13 cellular contexts compared by ENCODE assay signal in the genomic region with DNA sequence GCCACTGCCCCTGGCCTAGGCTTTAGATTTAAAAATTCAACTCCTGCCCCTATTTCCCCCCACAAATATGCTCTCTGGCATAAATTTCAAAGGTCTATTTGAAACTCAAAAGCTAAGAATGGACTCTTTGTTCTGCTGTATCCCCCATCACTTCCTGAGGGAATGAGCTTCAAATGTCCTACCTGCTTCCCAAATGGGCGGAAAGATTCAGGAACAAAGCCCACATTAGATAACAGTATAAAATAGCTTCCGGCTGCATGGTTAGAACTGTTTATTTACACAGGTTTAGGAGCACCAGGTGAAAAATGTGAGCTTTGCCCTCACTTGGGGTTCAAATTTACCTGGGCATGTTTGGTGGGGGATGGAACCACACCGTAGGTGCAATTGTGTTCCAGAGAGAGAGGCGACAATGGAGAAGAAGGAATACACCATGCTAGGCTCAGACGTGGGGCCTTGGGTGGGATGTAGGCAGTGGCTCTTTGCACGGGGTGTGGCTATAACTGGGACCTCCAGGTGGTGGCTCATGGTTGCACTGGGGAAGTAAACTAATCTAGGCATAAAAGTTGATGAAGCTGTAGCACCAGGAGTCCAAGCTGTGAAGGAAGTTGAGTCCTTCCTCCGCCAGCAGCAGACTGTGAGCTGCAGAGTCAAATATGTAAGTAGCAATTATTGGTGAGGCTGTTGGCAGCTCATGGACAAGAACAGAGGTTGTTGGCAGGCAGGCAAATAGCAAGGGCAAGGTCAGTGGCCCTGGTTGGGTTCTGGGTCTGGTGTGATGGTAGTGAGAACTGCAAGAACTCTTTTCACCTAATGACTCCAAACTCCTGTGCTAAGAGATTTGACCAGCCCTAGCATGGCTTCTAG. TPM values are rescaled to one million over a fixed set of nuclear protein-coding genes. Genes with fewer than 3 reads are reported as not detected.
DNase-seq lines count a peak whose midpoint lies in the region; ATAC-seq, FAIRE-seq and TF ChIP-seq lines count a peak whose summit lies in the region.
"Had no signal": no experiment of that assay in that cellular context is flagged by ENCODE, and none has a peak within 500 bp of the region (broad histone marks: within the 10 kb centered on the region; RNA-seq: fewer than 3 reads in every experiment).

No MANE protein-coding gene starts in this region.

- in situ Hi-C loops in K562 (cut with MboI), result no loop called here

- no peak overlapping the region for H3K9ac ChIP-seq in HUES48 (ENCODE audit: low read depth, low read length)
- no peak overlapping the region; a peak in 1 of 4 replicates for H3K9ac ChIP-seq in K562 (ENCODE audit: insufficient read depth in 1 of 2, low read depth in 2 of 2, low read length in 2 of 2)
- H3K9ac ChIP-seq in liver (ENCODE audit: low read depth in 1 of 2, low read length in 2 of 2), result no peak overlapping the region
- H3K9ac ChIP-seq: parathyroid adenoma had no signal

- no peaks in the 10 kb centered on the region for H4K20me1 ChIP-seq in K562 (replicated peaks; ENCODE audit: control insufficient read depth, insufficient read depth, low read length)

- FAIRE-seq in K562 (lab: Jason Lieb, UNC), result no peak
- FAIRE-seq: GM18507 had no signal

- no TSS peak for BruUV-seq in K562 (replicated peaks; lab: Mats Ljungman, UMichigan)

- no peaks in the 10 kb centered on the region for H3K79me2 ChIP-seq in K562 (ENCODE audit: control insufficient read depth, insufficient read depth, low read length)
- H3K79me2 ChIP-seq: parathyroid adenoma had no signal

- TF ChIP-seq EP300 in K562 (IDR thresholded peaks at IDR 0.05; ENCODE audit: low read length), result no peak

- H3K4me1 ChIP-seq in HUES48 (ENCODE audit: control insufficient read depth, insufficient read depth, low read length) (peaks cover 13% of the 10 kb centered on the region), K562 (replicated peaks in 1 of 2; ENCODE audit: control insufficient read depth in 2 of 2, insufficient read depth in 2 of 2, low read length in 2 of 2) (peaks cover 6 to 9% of the 10 kb centered on the region in 2 experiments; a peak in 3 of 5 replicates), liver (ENCODE audit: control insufficient read depth in 4 of 4, insufficient read depth in 4 of 4, low read length in 3 of 4) (peaks cover 9 to 23% (median 19%) of the 10 kb centered on the region in 4 donors), thoracic aorta (ENCODE audit: control insufficient read depth in 1 of 2, low read depth in 2 of 2) (peaks cover 49 to 60% of the 10 kb centered on the region in 2 donors)
- H3K4me1 ChIP-seq: parathyroid adenoma had no signal

- H3K9me3 ChIP-seq in HUES48 (ENCODE audit: control insufficient read depth, insufficient read depth, low read length), result no peaks in the 10 kb centered on the region
- no peaks in the 10 kb centered on the region for H3K9me3 ChIP-seq in K562 (replicated peaks; ENCODE audit: control insufficient read depth, insufficient read depth, low read depth, low read length)
- no peaks in the 10 kb centered on the region for H3K9me3 ChIP-seq in liver (ENCODE audit: control insufficient read depth in 4 of 4, low read length in 3 of 4)
- H3K9me3 ChIP-seq in thoracic aorta, result no peaks in the 10 kb centered on the region

- TF ChIP-seq CTCF in K562 (IDR thresholded peaks at IDR 0.05 in 2 of 3, conservative IDR thresholded peaks at IDR 0.05 in 1 of 3; ENCODE audit: insufficient read depth in 2 of 3, low read depth in 1 of 3, low read length in 3 of 3) (no peak), liver (IDR thresholded peaks at IDR 0.05; ENCODE audit: low read depth, low read length, missing input control) (no peak), thoracic aorta (IDR thresholded peaks at IDR 0.05) (no peak)

- no peak for TF ChIP-seq RAD21 in K562 (CRISPR knock-in tag; conservative IDR thresholded peaks at IDR 0.05 in 1 of 2, IDR thresholded peaks at IDR 0.05 in 1 of 2)
- peak in 1 of 2 donors; percentile 18 for TF ChIP-seq RAD21 in liver (IDR thresholded peaks at IDR 0.05)

- H3K27ac ChIP-seq in HUES48 (ENCODE audit: low read depth, low read length) (peak overlapping the region; percentile 72), K562 (ENCODE audit: extremely low read depth, low read depth, low read length) (no peak overlapping the region), liver (ENCODE audit: low read depth in 1 of 2, low read length in 2 of 2) (no peak overlapping the region), thoracic aorta (peak overlapping the region; percentile 93 to 95)
- H3K27ac ChIP-seq: parathyroid adenoma, SK-N-MC had no signal

- POLR2A ChIA-PET in K562 (lab: Yijun Ruan, JAX), result interaction anchor here (0.6 to 1.3 kb wide), 9 partner anchors 8 to 224 kb away, joined by 3 to 5 read pairs (median 3); a partner anchor contains a TSS

- no peaks in the 10 kb centered on the region for H3K9me1 ChIP-seq in K562 (ENCODE audit: control insufficient read depth, insufficient read depth, low read length)

- DNase-seq in K562 (ENCODE audit: extremely low read depth in 1 of 4, low spot score in 3 of 4) (peak in 1 of 4 experiments; percentile 18), thoracic aorta (ENCODE audit: low spot score) (no peak), pons (ENCODE audit: low spot score) (no peak), epidermal melanocyte (ENCODE audit: insufficient read length, low spot score) (no peak)
- DNase-seq in stimulated activated CD4-positive, alpha-beta T cell treated with anti-CD3 and anti-CD28 coated beads, Interleukin-4, amount 100 ng/mL, for 24 hours, result no peak
- DNase-seq: activated CD4-positive, alpha-beta T cell treated with anti-CD3 and anti-CD28 coated beads, Interleukin-2, amount 50 U/mL, for 48 hours had no signal

- H3K4me3 ChIP-seq in HUES48 (ENCODE audit: low read depth, low read length), result no peak overlapping the region
- H3K4me3 ChIP-seq in K562, result no peak overlapping the region
- no peak overlapping the region for H3K4me3 ChIP-seq in liver (ENCODE audit: low read depth in 1 of 3, low read length in 3 of 3)
- H3K4me3 ChIP-seq in thoracic aorta, result no peak overlapping the region
- H3K4me3 ChIP-seq: SK-N-MC had no signal

- CTCF ChIA-PET in K562 (lab: Yijun Ruan, JAX; ENCODE audit: low intra/inter-chr PET ratio), result no interaction called here

- H2AFZ ChIP-seq in K562 (ENCODE audit: low read depth, low read length), result no peak overlapping the region
- H2AFZ ChIP-seq: parathyroid adenoma had no signal

- WGBS in K562 (ENCODE audit: insufficient coverage, low coverage, missing lambda C conversion rate), result 23% methylated on average over 7 of the region's 7 CpGs
- WGBS in liver, result 44% methylated on average over 7 of the region's 7 CpGs

- intact Hi-C loops in K562 (cut with micrococcal nuclease), result no loop called here

- H3K36me3 ChIP-seq in HUES48 (ENCODE audit: control insufficient read depth, insufficient read depth, low read length) (no peaks in the 10 kb centered on the region), K562 (ENCODE audit: control insufficient read depth, insufficient read depth, low read length) (no peaks in the 10 kb centered on the region), liver (ENCODE audit: control insufficient read depth in 4 of 4, insufficient read depth in 3 of 4, low read depth in 1 of 4, low read length in 3 of 4) (no peaks in the 10 kb centered on the region), thoracic aorta (no peaks in the 10 kb centered on the region)

- no peak overlapping the region for H3K4me2 ChIP-seq in K562 (ENCODE audit: insufficient read depth, low read length)

- no peaks in the 10 kb centered on the region for H3K27me3 ChIP-seq in HUES48 (ENCODE audit: control insufficient read depth, insufficient read depth, low read length)
- peaks cover 2 to 25% of the 10 kb centered on the region in 2 experiments; a peak in 2 of 5 replicates for H3K27me3 ChIP-seq in K562 (ENCODE audit: control insufficient read depth in 2 of 2, insufficient read depth in 2 of 2, low read length in 2 of 2)
- H3K27me3 ChIP-seq in liver (ENCODE audit: control insufficient read depth in 4 of 4, insufficient read depth in 4 of 4, low read length in 3 of 4), result no peaks in the 10 kb centered on the region
- no peaks in the 10 kb centered on the region for H3K27me3 ChIP-seq in thoracic aorta (replicated peaks; ENCODE audit: insufficient read depth)

- no peak for TF ChIP-seq POLR2A in K562 (conservative IDR thresholded peaks at IDR 0.05)

- ATAC-seq in K562 (peak; percentile 31; the same call in 2 of the 3 replicates), thoracic aorta (ENCODE audit: insufficient number of reproducible peaks, low FRiP score, low read depth) (no peak), HG03460 (IDR thresholded peaks at IDR 0.05; ENCODE audit: unreplicated experiment) (no peak)
- ATAC-seq: activated naive CD4-positive, alpha-beta T cell treated with anti-CD3 and anti-CD28 coated beads, Interleukin-2, amount 50 U/mL, for 72 hours had no signal

TF ChIP-seq in K562, 482 proteins besides CTCF, POLR2A, EP300 and RAD21:
- TF ChIP-seq L3MBTL2 (IDR thresholded peaks at IDR 0.05), result no peak
- no peak for TF ChIP-seq KAT8 (IDR thresholded peaks at IDR 0.05; ENCODE audit: low read depth)
- no peak for TF ChIP-seq ZFP36 (IDR thresholded peaks at IDR 0.05; ENCODE audit: low read depth, low read length, partially characterized antibody)

TF ChIP-seq in liver, 16 proteins besides CTCF, POLR2A, EP300 and RAD21 (continues in another document):
- no peak for TF ChIP-seq TAF1 (conservative IDR thresholded peaks at IDR 0.05)
- TF ChIP-seq NR2F2 (IDR thresholded peaks at IDR 0.05), result no peak
- no peak for TF ChIP-seq GABPA (IDR thresholded peaks at IDR 0.05 in 1 of 2, conservative IDR thresholded peaks at IDR 0.05 in 1 of 2)
- peak; percentile 43 for TF ChIP-seq SP1 (IDR thresholded peaks at IDR 0.05)
- TF ChIP-seq FOXA2 (IDR thresholded peaks at IDR 0.05), result no peak

RNA-seq across cellular contexts. Expression of a gene that starts 41.5 kb away (rescaled TPM):
- total RNA-seq in K562 (2011; cell fraction: chromatin; rRNA removed; ENCODE audit: low replicate concordance), result 169 and 504 TPM in 2 replicates
- total RNA-seq in K562 (2011; cell fraction: nucleolus; rRNA removed), result 115 and 121 TPM in 2 replicates
- total RNA-seq in K562 (2011; cell fraction: nucleoplasm; rRNA removed), result 210 and 328 TPM in 2 replicates
- total RNA-seq in K562 (2014; rRNA removed) (147 and 154 TPM in 2 replicates), K562 (2014; rRNA removed; fragmentation: Illumina TruSeq; extraction: Trizol) (246 and 266 TPM in 2 replicates), K562 (2015; rRNA removed; fragmentation: Illumina TruSeq; extraction: Trizol) (250 and 264 TPM in 2 replicates), K562 (2021) (154 and 165 TPM in 2 replicates), liver (10 to 100 TPM; 58.8 to 77.5 TPM), thoracic aorta (100 to 1,000 TPM in 1 of 2 donors, 10 to 100 TPM in 1; 73.9 to 126 TPM)
- polyA plus RNA-seq in K562 (2011; rRNA removed) (163 and 205 TPM in 2 replicates), K562 (2014; fragmentation: Illumina TruSeq; extraction: Trizol) (200 and 256 TPM in 2 replicates), K562 (2014; fragmentation: Nextera tagmentation; extraction: Ambion mirVana) (100 to 1,000 TPM; 191 to 226 TPM), K562 (2014; rRNA removed) (173 and 184 TPM in 2 replicates), liver (10 to 100 TPM; 29.9 to 68.7 TPM)
- polyA plus RNA-seq in K562 (2011; cell fraction: cytosol; rRNA removed), result 84.6 and 130 TPM in 2 replicates
- polyA plus RNA-seq in K562 (2011; cell fraction: nucleus; rRNA removed), result 253 and 293 TPM in 2 replicates
- polyA plus RNA-seq in K562 (2012), result 138 and 150 TPM in 2 replicates
- polyA minus RNA-seq in K562 (2011; rRNA and poly(A)+ RNA removed), result 251 and 281 TPM in 2 replicates
- 75.5 and 78.6 TPM in 2 replicates for polyA minus RNA-seq in K562 (2011; cell fraction: cytosol; rRNA and poly(A)+ RNA removed)
- polyA minus RNA-seq in K562 (2011; cell fraction: nucleus; rRNA and poly(A)+ RNA removed), result 265 and 458 TPM in 2 replicates

Comparison
In these comparisons a context has a peak if more than half of its experiments do, and no peak if none do; other contexts are left out.
1. H3K27ac ChIP-seq: peak in HUES48 (single experiment) and thoracic aorta (2 of 2); none in K562 (single experiment) and liver (0 of 2).